ENCODE assay signal across 1 cellular context in genomic region chr6:87074051-87074711, GRCh38.
TF ChIP-seq lines count a peak whose summit lies in the region.

No MANE protein-coding gene starts in this region.

TF ChIP-seq in GM12878, 131 proteins besides CTCF, POLR2A, EP300 and RAD21:
- TF ChIP-seq MLLT1 (IDR thresholded peaks at IDR 0.05) (no peak), ZNF592 (IDR thresholded peaks at IDR 0.05) (no peak), RFX5 (IDR thresholded peaks at IDR 0.05; ENCODE audit: low read depth, low read length) (no peak), SUZ12 (IDR thresholded peaks at IDR 0.05; ENCODE audit: unreplicated experiment) (no peak), E2F4 (IDR thresholded peaks at IDR 0.05; ENCODE audit: low read depth, low read length) (no peak), RELA (IDR thresholded peaks at IDR 0.05; ENCODE audit: borderline replicate concordance, partially characterized antibody) (no peak), RELB (IDR thresholded peaks at IDR 0.05; ENCODE audit: low read depth) (no peak), CHD2 (IDR thresholded peaks at IDR 0.05; ENCODE audit: borderline replicate concordance, low read depth, low read length) (no peak), TBL1XR1 (IDR thresholded peaks at IDR 0.05; ENCODE audit: low read depth, low read length) (no peak), JUNB (IDR thresholded peaks at IDR 0.05) (no peak)
TF ChIP-seq in GM12878: peak in this region for 0.
